In genomic region chr3:76107935-76108570, GRCh38 we compare ENCODE assay signal across 1 cellular context.
TF ChIP-seq lines count a peak whose summit lies in the region.

No MANE protein-coding gene starts in this region.

TF ChIP-seq in GM23338, 12 proteins besides CTCF, POLR2A, EP300 and RAD21 (continued from another document):
- no peak for TF ChIP-seq ZNF462 (CRISPR knock-in tag; IDR thresholded peaks at IDR 0.05)
- TF ChIP-seq ZNF331 (CRISPR knock-in tag; IDR thresholded peaks at IDR 0.05; ENCODE audit: low read depth), result no peak
- no peak for TF ChIP-seq POLR2AphosphoS5 (IDR thresholded peaks at IDR 0.05; ENCODE audit: low read depth)
- TF ChIP-seq NANOG (IDR thresholded peaks at IDR 0.05; ENCODE audit: borderline replicate concordance), result no peak
- TF ChIP-seq EZH2phosphoT487 (IDR thresholded peaks at IDR 0.05; ENCODE audit: unreplicated experiment), result no peak
- TF ChIP-seq, protein P1, sequence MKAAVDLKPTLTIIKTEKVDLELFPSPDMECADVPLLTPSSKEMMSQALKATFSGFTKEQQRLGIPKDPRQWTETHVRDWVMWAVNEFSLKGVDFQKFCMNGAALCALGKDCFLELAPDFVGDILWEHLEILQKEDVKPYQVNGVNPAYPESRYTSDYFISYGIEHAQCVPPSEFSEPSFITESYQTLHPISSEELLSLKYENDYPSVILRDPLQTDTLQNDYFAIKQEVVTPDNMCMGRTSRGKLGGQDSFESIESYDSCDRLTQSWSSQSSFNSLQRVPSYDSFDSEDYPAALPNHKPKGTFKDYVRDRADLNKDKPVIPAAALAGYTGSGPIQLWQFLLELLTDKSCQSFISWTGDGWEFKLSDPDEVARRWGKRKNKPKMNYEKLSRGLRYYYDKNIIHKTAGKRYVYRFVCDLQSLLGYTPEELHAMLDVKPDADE (IDR thresholded peaks at IDR 0.05), result no peak
- TF ChIP-seq ZNF114 (CRISPR knock-in tag; IDR thresholded peaks at IDR 0.05), result no peak
- no peak for TF ChIP-seq EZH2 (IDR thresholded peaks at IDR 0.05; ENCODE audit: low read depth, unreplicated experiment)
